In the genomic region with DNA sequence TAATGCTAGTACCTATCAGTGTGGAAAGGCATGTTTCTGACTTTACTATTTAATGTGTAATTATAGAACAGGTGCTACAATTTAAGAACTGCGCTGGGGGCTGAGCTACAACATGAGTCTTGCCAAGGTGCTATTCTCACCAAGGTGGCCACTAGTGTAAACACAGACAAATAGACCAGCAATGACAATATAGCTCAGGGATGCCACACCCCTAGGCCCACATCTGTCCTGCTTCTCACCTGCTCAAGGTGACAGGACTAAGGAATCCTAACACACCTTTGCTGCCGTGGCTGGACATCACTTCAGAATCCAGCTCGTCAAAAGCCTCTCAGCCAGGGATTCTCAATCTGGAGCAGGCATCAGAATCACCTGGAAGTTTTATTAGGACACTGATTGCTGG, we compare ENCODE assay signal across 27 cellular contexts. TPM values are rescaled to one million over a fixed set of nuclear protein-coding genes. Genes with fewer than 3 reads are reported as not detected.
A peak's percentile ranks its signal among the peaks of the same experiment; 100 is the strongest.
DNase-seq lines count a peak whose midpoint lies in the region; ATAC-seq and TF ChIP-seq lines count a peak whose summit lies in the region.
"Had no signal": no experiment of that assay in that cellular context is flagged by ENCODE, and none has a peak within 500 bp of the region (broad histone marks: within the 10 kb centered on the region; RNA-seq: fewer than 3 reads in every experiment).

No MANE protein-coding gene starts in this region.

- H3K36me3 ChIP-seq in left ventricle myocardium inferior (no peaks in the 10 kb centered on the region), heart left ventricle (no peaks in the 10 kb centered on the region), body of pancreas (replicated peaks in 1 of 2; ENCODE audit: insufficient read depth in 1 of 2, low read depth in 2 of 2) (no peaks in the 10 kb centered on the region)
- H3K36me3 ChIP-seq: BE2C, brain microvascular endothelial cell, Peyer's patch, suprapubic skin had no signal

- no peak overlapping the region for H3K4me3 Mint-ChIP-seq in osteocyte (ENCODE audit: unreplicated experiment)
- H3K4me3 Mint-ChIP-seq in Calu3 (ENCODE audit: low read depth, unreplicated experiment), result no peak overlapping the region
- H3K4me3 Mint-ChIP-seq: activated B cell treated with CpG ODN at 0.5 μM for 24 hours; activated naive CD8-positive, alpha-beta T cell treated with anti-CD3 and anti-CD28 coated beads, Interleukin-2, amount 50 U/mL, for 24 hours; activated T-cell treated with anti-CD3 and anti-CD28 coated beads, Interleukin-2, amount 50 U/mL, for 4 hours; CD8-positive, alpha-beta memory T cell; stimulated activated naive B cell treated with anti-CD40 and anti-IgM and Interleukin-4, amounts not matched to agents 10 μg/mL and 1 μg/mL and 100 μg/mL, for 72 hours had no signal

- TF ChIP-seq POLR2A in heart left ventricle (IDR thresholded peaks at IDR 0.05) (no peak), body of pancreas (IDR thresholded peaks at IDR 0.05) (no peak)

- H3K27me3 ChIP-seq in left ventricle myocardium inferior (ENCODE audit: low read depth) (no peaks in the 10 kb centered on the region), heart left ventricle (no peaks in the 10 kb centered on the region), body of pancreas (no peaks in the 10 kb centered on the region)
- H3K27me3 ChIP-seq: BE2C, brain microvascular endothelial cell, hepatocyte, Peyer's patch, suprapubic skin had no signal

- H3K27me3 Mint-ChIP-seq in osteocyte (ENCODE audit: unreplicated experiment) (no peaks in the 10 kb centered on the region), Calu3 (ENCODE audit: unreplicated experiment) (no peaks in the 10 kb centered on the region)
- H3K27me3 Mint-ChIP-seq: activated B cell treated with CpG ODN at 0.5 μM for 24 hours; activated naive CD8-positive, alpha-beta T cell treated with anti-CD3 and anti-CD28 coated beads, Interleukin-2, amount 50 U/mL, for 24 hours; progenitor cell of endocrine pancreas; stimulated activated naive B cell treated with anti-CD40 and anti-IgM and Interleukin-4, amounts not matched to agents 10 μg/mL and 1 μg/mL and 100 μg/mL, for 72 hours had no signal

- H3K4me3 ChIP-seq in left ventricle myocardium inferior (no peak overlapping the region), heart left ventricle (no peak overlapping the region), body of pancreas (no peak overlapping the region)
- H3K4me3 ChIP-seq: A549, hepatocyte, Peyer's patch, suprapubic skin had no signal

- 86 to 93% (median 90%) methylated on average over 3 of the region's 3 CpGs for WGBS in heart left ventricle, 4 donors
- 45 to 47% methylated on average over 3 of the region's 3 CpGs for WGBS in body of pancreas, 2 donors

- no peak for TF ChIP-seq CTCF in left ventricle myocardium inferior (IDR thresholded peaks at IDR 0.05; ENCODE audit: borderline replicate concordance)
- no peak for TF ChIP-seq CTCF in heart left ventricle (IDR thresholded peaks at IDR 0.05)
- no peak for TF ChIP-seq CTCF in body of pancreas (IDR thresholded peaks at IDR 0.05)
- no peak for TF ChIP-seq CTCF in osteocyte (IDR thresholded peaks at IDR 0.05)
- no peak for TF ChIP-seq CTCF in Calu3 (IDR thresholded peaks at IDR 0.05; ENCODE audit: unreplicated experiment)

- H3K4me1 Mint-ChIP-seq in osteocyte (ENCODE audit: unreplicated experiment), result peaks cover 77% of the 10 kb centered on the region
- peaks cover 48% of the 10 kb centered on the region for H3K4me1 Mint-ChIP-seq in Calu3 (ENCODE audit: low read depth, unreplicated experiment)
- H3K4me1 Mint-ChIP-seq: CD8-positive, alpha-beta memory T cell had no signal

- peak overlapping the region; percentile 84 for H3K27ac ChIP-seq in left ventricle myocardium inferior (replicated peaks)
- peak overlapping the region in 4 of 12 donors; percentile 81 to 86 (median 84) for H3K27ac ChIP-seq in heart left ventricle
- peak overlapping the region; percentile 20 to 28 (median 24) for H3K27ac ChIP-seq in body of pancreas
- H3K27ac ChIP-seq: A549, brain microvascular endothelial cell, suprapubic skin had no signal

- H3K4me1 ChIP-seq in left ventricle myocardium inferior (peaks cover 88% of the 10 kb centered on the region), heart left ventricle (peaks cover 3 to 95% (median 56%) of the 10 kb centered on the region in 12 donors), body of pancreas (peaks cover 76% of the 10 kb centered on the region)
- H3K4me1 ChIP-seq: BE2C had no signal

- H3K36me3 Mint-ChIP-seq in osteocyte (ENCODE audit: unreplicated experiment) (no peaks in the 10 kb centered on the region), Calu3 (ENCODE audit: insufficient read depth, unreplicated experiment) (peaks cover 17% of the 10 kb centered on the region)

- DNase-seq in left ventricle myocardium inferior (no peak), heart left ventricle (no peak), body of pancreas (peak in 1 of 4 donors; percentile 34), osteocyte (ENCODE audit: extremely low spot score, unreplicated experiment) (no peak), Calu3 (no peak), hepatic stellate cell (ENCODE audit: low spot score) (no peak)
- DNase-seq: activated B cell treated with CpG ODN at 0.5 μM for 24 hours; activated CD4-positive, alpha-beta T cell treated with anti-CD3 and anti-CD28 coated beads, Interleukin-2, amount 50 U/mL, for 1 hour; activated naive CD8-positive, alpha-beta T cell treated with anti-CD3 and anti-CD28 coated beads, Interleukin-2, amount 50 U/mL, for 24 hours; activated T-cell treated with anti-CD3 and anti-CD28 coated beads, Interleukin-2, amount 50 U/mL, for 4 hours; BE2C; brain microvascular endothelial cell; CD8-positive, alpha-beta memory T cell; effector CD8-positive, alpha-beta T cell; foreskin fibroblast; left cardiac atrium; NCI-H1092; Peyer's patch; SHP77 treated with DMSO at 0.1 percent for 48 hours; stimulated activated naive B cell treated with anti-CD40 and anti-IgM and Interleukin-4, amounts not matched to agents 10 μg/mL and 1 μg/mL and 100 μg/mL, for 72 hours had no signal

- no peaks in the 10 kb centered on the region for H3K9me3 ChIP-seq in left ventricle myocardium inferior (replicated peaks)
- H3K9me3 ChIP-seq in heart left ventricle, result peaks cover 0 to 3% (median 0%) of the 10 kb centered on the region in 12 donors
- no peaks in the 10 kb centered on the region for H3K9me3 ChIP-seq in body of pancreas
- H3K9me3 ChIP-seq: A549, BE2C, Peyer's patch, suprapubic skin had no signal

- no peak for ATAC-seq in heart left ventricle
- ATAC-seq in body of pancreas, result no peak
- no peak for ATAC-seq in GM18907 (IDR thresholded peaks at IDR 0.05; ENCODE audit: unreplicated experiment)
- ATAC-seq in GM21367 (IDR thresholded peaks at IDR 0.05; ENCODE audit: unreplicated experiment), result no peak
- ATAC-seq: A549; activated naive CD8-positive, alpha-beta T cell treated with anti-CD3 and anti-CD28 coated beads, Interleukin-2, amount 50 U/mL, for 24 hours; activated T-cell treated with anti-CD3 and anti-CD28 coated beads, Interleukin-2, amount 50 U/mL, for 4 hours; left cardiac atrium; stimulated activated naive B cell treated with anti-CD40 and anti-IgM and Interleukin-4, amounts not matched to agents 10 μg/mL and 1 μg/mL and 100 μg/mL, for 72 hours had no signal

- H3K9me3 Mint-ChIP-seq in osteocyte (ENCODE audit: unreplicated experiment) (no peaks in the 10 kb centered on the region), Calu3 (ENCODE audit: low read depth, unreplicated experiment) (no peaks in the 10 kb centered on the region)
- H3K9me3 Mint-ChIP-seq: activated B cell treated with CpG ODN at 0.5 μM for 24 hours; activated naive CD8-positive, alpha-beta T cell treated with anti-CD3 and anti-CD28 coated beads, Interleukin-2, amount 50 U/mL, for 24 hours; activated T-cell treated with anti-CD3 and anti-CD28 coated beads, Interleukin-2, amount 50 U/mL, for 4 hours had no signal

- intact Hi-C loops in left ventricle myocardium inferior (cut with micrococcal nuclease), result no loop called here
- intact Hi-C loops in heart left ventricle (cut with DNase I), result no loop called here
- intact Hi-C loops in body of pancreas (cut with DNase I), result no loop called here
- intact Hi-C loops in Calu3 (cut with micrococcal nuclease; ENCODE audit: unreplicated experiment), result loop anchor here (10.0 kb wide), 1 partner anchor 151 kb away; no protein-coding TSS in a partner anchor

- CTCF ChIA-PET in Calu3 (lab: Charles Lee), result no interaction called here

- BruUV-seq in Calu3 (replicated peaks; lab: Mats Ljungman, UMichigan), result no TSS peak

- H3K27ac Mint-ChIP-seq in osteocyte (ENCODE audit: unreplicated experiment) (peak overlapping the region; percentile 80), Calu3 (ENCODE audit: unreplicated experiment) (no peak overlapping the region)
- H3K27ac Mint-ChIP-seq: activated B cell treated with CpG ODN at 0.5 μM for 24 hours; activated naive CD8-positive, alpha-beta T cell treated with anti-CD3 and anti-CD28 coated beads, Interleukin-2, amount 50 U/mL, for 24 hours; CD8-positive, alpha-beta memory T cell; IgD-negative memory B cell; progenitor cell of endocrine pancreas; stimulated activated naive B cell treated with anti-CD40 and anti-IgM and Interleukin-4, amounts not matched to agents 10 μg/mL and 1 μg/mL and 100 μg/mL, for 72 hours had no signal

RNA-seq across cellular contexts. Expression of gene ATP8B1, which starts 17.1 kb away (rescaled TPM):
- total RNA-seq in left ventricle myocardium inferior, result 8.6 TPM
- total RNA-seq in heart left ventricle, result 10 to 100 TPM in 1 of 9 donors, 1 to 10 TPM in 8; 5.3 to 12.8 (median 6.5) TPM
- polyA plus RNA-seq in heart left ventricle, result 1 to 10 TPM; 3.0 to 3.7 TPM
- 10 to 100 TPM; 18.5 to 41.5 TPM for total RNA-seq in body of pancreas
- 38.5 and 38.7 TPM in 2 replicates for total RNA-seq in osteocyte
- 62.3 and 66.2 TPM in 2 replicates for total RNA-seq in Calu3 (2022)
- total RNA-seq: CD8-positive, alpha-beta memory T cell had no signal
- polyA plus RNA-seq: CD8-positive, alpha-beta memory T cell had no signal
